ENCODE assay signal across 10 cellular contexts in the genomic region with DNA sequence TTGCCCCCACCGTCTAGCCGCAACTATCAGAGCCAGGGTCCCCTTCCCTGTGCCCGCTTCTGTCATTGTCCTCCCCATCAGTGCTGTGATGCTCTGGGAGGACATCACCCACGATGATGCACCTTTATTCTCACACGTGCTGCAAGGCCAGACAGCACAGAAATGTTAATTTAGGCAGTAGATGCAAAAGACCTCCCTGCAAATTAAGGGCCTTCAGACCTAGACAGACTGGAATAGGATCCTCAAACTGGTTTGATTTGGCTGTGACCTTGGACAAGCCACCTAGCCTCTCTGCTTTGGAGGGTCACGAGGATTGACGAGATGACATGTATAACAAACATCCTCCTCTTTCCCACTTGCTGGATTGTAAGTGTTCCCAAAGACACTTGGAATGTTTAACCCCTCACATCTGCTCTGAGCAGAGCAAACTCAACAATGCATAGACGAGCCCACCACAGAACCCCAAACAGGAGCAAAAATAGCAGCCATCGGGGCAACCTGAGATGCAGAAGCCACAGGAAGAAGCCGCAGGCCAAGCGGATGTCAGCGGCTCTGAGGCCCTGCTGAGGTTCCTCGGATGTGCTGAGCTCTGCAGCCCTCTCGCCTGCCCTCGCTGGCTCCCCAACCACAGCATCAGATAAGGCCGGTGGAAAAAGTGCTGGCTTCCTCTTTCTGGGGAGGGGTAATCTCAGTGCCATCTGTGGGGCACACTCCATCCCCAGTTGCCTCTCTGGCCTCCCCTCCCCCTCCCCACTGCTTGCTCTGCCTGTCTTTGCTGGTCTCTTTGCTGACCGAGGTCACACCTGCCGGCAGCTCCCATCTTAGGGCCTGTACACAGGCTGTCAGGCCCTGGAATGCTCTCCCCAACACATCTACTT. TPM values are rescaled to one million over a fixed set of nuclear protein-coding genes. Genes with fewer than 3 reads are reported as not detected.
DNase-seq lines count a peak whose midpoint lies in the region; ATAC-seq and TF ChIP-seq lines count a peak whose summit lies in the region.
"Had no signal": no experiment of that assay in that cellular context is flagged by ENCODE, and none has a peak within 500 bp of the region (broad histone marks: within the 10 kb centered on the region; RNA-seq: fewer than 3 reads in every experiment).

No MANE protein-coding gene starts in this region.

- ATAC-seq in Panc1, result no peak
- ATAC-seq in activated T-helper 17 cell treated with anti-CD3 and anti-CD28 coated beads, Interleukin-2, amount 50 U/mL, for 72 hours (replicated peaks), result peak; percentile 90

- no peak overlapping the region for H2AFZ ChIP-seq in neuronal stem cell (ENCODE audit: low read length)

- H3K23ac ChIP-seq in neuronal stem cell (ENCODE audit: low read depth, low read length, poor library complexity), result no peak overlapping the region

- no peak overlapping the region for H2BK15ac ChIP-seq in neuronal stem cell (ENCODE audit: low read length)

- H3K27ac Mint-ChIP-seq in activated T-helper 17 cell treated with anti-CD3 and anti-CD28 coated beads, Interleukin-2, amount 50 U/mL, for 72 hours, result peak overlapping the region; percentile 8

- BruUV-seq in Panc1 (replicated peaks; lab: Mats Ljungman, UMichigan), result no TSS peak

- H3K4me3 ChIP-seq in DOHH2 (ENCODE audit: low read length) (no peak overlapping the region), Panc1 (ENCODE audit: low read depth in 2 of 2, low read length in 2 of 2) (no peak overlapping the region), neuronal stem cell (ENCODE audit: low read length in 2 of 2) (no peak overlapping the region)
- H3K4me3 ChIP-seq: cardiac muscle cell, skin epidermis had no signal

- no CpG with 5 or more reads among the region's 18 CpGs for WGBS in neuronal stem cell (ENCODE audit: extremely low coverage in 2 of 2, insufficient read length in 2 of 2, insufficient replicate concordance in 1 of 2), 2 donors

- H3K18ac ChIP-seq in neuronal stem cell (ENCODE audit: low read length), result no peak overlapping the region

- TF ChIP-seq CTCF in DOHH2 (IDR thresholded peaks at IDR 0.05; ENCODE audit: low read depth, low read length, poor library complexity, severe bottlenecking) (no peak), Panc1 (IDR thresholded peaks at IDR 0.05) (no peak)

- POLR2A ChIA-PET in Panc1 (lab: Charles Lee), result no interaction called here

- H4K8ac ChIP-seq in neuronal stem cell (ENCODE audit: low read depth, low read length), result no peak overlapping the region

- H3K36me3 Mint-ChIP-seq in activated T-helper 17 cell treated with anti-CD3 and anti-CD28 coated beads, Interleukin-2, amount 50 U/mL, for 72 hours (ENCODE audit: low read depth), result no peaks in the 10 kb centered on the region

- no peak overlapping the region for H4K91ac ChIP-seq in neuronal stem cell (ENCODE audit: low read depth, low read length, poor library complexity)

- no peak overlapping the region for H3K9ac ChIP-seq in neuronal stem cell (ENCODE audit: low read depth, low read length, poor library complexity)

- H3K4me3 Mint-ChIP-seq in activated T-helper 17 cell treated with anti-CD3 and anti-CD28 coated beads, Interleukin-2, amount 50 U/mL, for 72 hours, result peak overlapping the region; percentile 53

- H2AK5ac ChIP-seq in neuronal stem cell (ENCODE audit: low read depth, low read length), result peak overlapping the region; percentile 9

- no peak overlapping the region for H2BK120ac ChIP-seq in neuronal stem cell (ENCODE audit: low read depth, low read length)

- CTCF ChIA-PET in Panc1 (lab: Charles Lee), result no interaction called here

- in situ Hi-C loops in Panc1 (cut with HindIII; ENCODE audit: low pct_unique_long_range_greater_than_20kb, low sequenced_read_pairs), result no loop called here

- peaks cover 29% of the 10 kb centered on the region for H3K27me3 Mint-ChIP-seq in activated T-helper 17 cell treated with anti-CD3 and anti-CD28 coated beads, Interleukin-2, amount 50 U/mL, for 72 hours

- H3K9me3 Mint-ChIP-seq in activated T-helper 17 cell treated with anti-CD3 and anti-CD28 coated beads, Interleukin-2, amount 50 U/mL, for 72 hours, result no peaks in the 10 kb centered on the region

- no peak overlapping the region for H2BK5ac ChIP-seq in neuronal stem cell (ENCODE audit: low read length)

- no peak overlapping the region for H2BK12ac ChIP-seq in neuronal stem cell (ENCODE audit: low read length)

- H3K36me3 ChIP-seq in DOHH2 (ENCODE audit: control insufficient read depth, low read length) (no peaks in the 10 kb centered on the region), Panc1 (ENCODE audit: control insufficient read depth, insufficient read depth, low read length) (no peaks in the 10 kb centered on the region), neuronal stem cell (replicated peaks in 1 of 2; ENCODE audit: control insufficient read depth in 2 of 2, insufficient read depth in 2 of 2, low read length in 2 of 2) (no peaks in the 10 kb centered on the region)
- H3K36me3 ChIP-seq: cardiac muscle cell had no signal

- no peak overlapping the region for H3K27ac ChIP-seq in DOHH2 (ENCODE audit: low read depth, low read length)
- peak overlapping the region; percentile 55 for H3K27ac ChIP-seq in Panc1 (ENCODE audit: low read length)
- no peak overlapping the region for H3K27ac ChIP-seq in neuronal stem cell (replicated peaks; ENCODE audit: low read length)
- H3K27ac ChIP-seq: cardiac muscle cell, skin epidermis had no signal

- no peak overlapping the region for H3K4ac ChIP-seq in neuronal stem cell (ENCODE audit: low read length)

- peak overlapping the region; percentile 25 for H3K14ac ChIP-seq in neuronal stem cell (ENCODE audit: low read length)

- H3K9me2 ChIP-seq in DOHH2 (replicated peaks; ENCODE audit: control insufficient read depth, low read length), result no peaks in the 10 kb centered on the region

- H3F3A ChIP-seq in DOHH2 (ENCODE audit: control insufficient read depth, insufficient read depth), result no peaks in the 10 kb centered on the region

- no peaks in the 10 kb centered on the region for H3K79me1 ChIP-seq in neuronal stem cell (ENCODE audit: low read depth, low read length)

- H3K79me2 ChIP-seq in DOHH2 (ENCODE audit: control insufficient read depth, low read length), result no peaks in the 10 kb centered on the region

- intact Hi-C loops in Panc1 (cut with micrococcal nuclease; ENCODE audit: unreplicated experiment), result no loop called here

- H3K27me3 ChIP-seq in DOHH2 (ENCODE audit: control insufficient read depth, low read length) (no peaks in the 10 kb centered on the region; the same call in 1 of the 2 replicates), Panc1 (ENCODE audit: control insufficient read depth, insufficient read depth, low read length) (no peaks in the 10 kb centered on the region), neuronal stem cell (ENCODE audit: control insufficient read depth in 3 of 3, insufficient read depth in 3 of 3, low read depth in 1 of 3, low read length in 3 of 3) (no peaks in the 10 kb centered on the region)
- H3K27me3 ChIP-seq: cardiac muscle cell had no signal

- no peaks in the 10 kb centered on the region for H3K9me3 ChIP-seq in DOHH2 (ENCODE audit: control insufficient read depth, insufficient read depth, low read length)
- no peaks in the 10 kb centered on the region for H3K9me3 ChIP-seq in Panc1 (ENCODE audit: control insufficient read depth, insufficient read depth, low read depth, low read length)
- H3K9me3 ChIP-seq in neuronal stem cell (replicated peaks in 1 of 2; ENCODE audit: control insufficient read depth in 2 of 2, insufficient read depth in 1 of 2, low read depth in 1 of 2, low read length in 2 of 2), result no peaks in the 10 kb centered on the region

- H3K4me1 ChIP-seq in DOHH2 (ENCODE audit: control insufficient read depth, low read length) (peaks cover 8% of the 10 kb centered on the region), Panc1 (ENCODE audit: control insufficient read depth, insufficient read depth, low read length) (peaks cover 71% of the 10 kb centered on the region), neuronal stem cell (ENCODE audit: control insufficient read depth in 2 of 2, insufficient read depth in 1 of 2, low read depth in 1 of 2, low read length in 2 of 2) (peaks cover 2 to 7% of the 10 kb centered on the region in 2 donors)

- no peaks in the 10 kb centered on the region for H4K20me1 ChIP-seq in DOHH2 (ENCODE audit: control insufficient read depth, insufficient read depth, low read depth, low read length)

- H3K4me1 Mint-ChIP-seq in activated T-helper 17 cell treated with anti-CD3 and anti-CD28 coated beads, Interleukin-2, amount 50 U/mL, for 72 hours, result peaks cover 42% of the 10 kb centered on the region

- H3K4me2 ChIP-seq in DOHH2 (ENCODE audit: low read length), result 0 out of 2 replicates have a peak overlapping the region, but pooled peaks have one; percentile 16
- no peak overlapping the region for H3K4me2 ChIP-seq in neuronal stem cell (ENCODE audit: insufficient read depth, low read length, poor library complexity, severe bottlenecking)

- DNase-seq in H4 (ENCODE audit: low spot score) (peak; percentile 84), Panc1 (ENCODE audit: low read depth, low spot score) (no peak), neuronal stem cell (ENCODE audit: low spot score) (no peak), superior temporal gyrus (ENCODE audit: extremely low spot score) (no peak), AG08395 (ENCODE audit: low spot score) (no peak), retina (no peak)

RNA-seq across cellular contexts. Expression of gene TOX2, which starts 35.3 kb away (rescaled TPM):
- 0.12 and 0.83 TPM in 2 replicates for total RNA-seq in H4 (2014; rRNA removed; shearing (Covaris generic))
- total RNA-seq in Panc1 (2021; ENCODE audit: unreplicated experiment), result 85.4 TPM
- 137 TPM for polyA plus RNA-seq in Panc1 (2012; ENCODE audit: insufficient read length)
- total RNA-seq in activated T-helper 17 cell treated with anti-CD3 and anti-CD28 coated beads, Interleukin-2, amount 50 U/mL, for 72 hours, result 1 to 10 TPM; 1.1 to 3.5 TPM
- 16.8 TPM for polyA plus RNA-seq in neuronal stem cell (2013, experiment 1 of 2)
- polyA plus RNA-seq in neuronal stem cell (2013, experiment 2 of 2), result 15.7 TPM

Comparison
In these comparisons a context has a peak if more than half of its experiments do, and no peak if none do; other contexts are left out.
1. RNA of gene TOX2, which starts 35.3 kb away (total RNA-seq): 85.4 TPM in Panc1 (single experiment); 1.1 to 3.5 TPM in activated T-helper 17 cell treated with anti-CD3 and anti-CD28 coated beads, Interleukin-2, amount 50 U/mL, for 72 hours and 0.12 to 0.83 TPM in H4; every median in the first group is over 10 times any median in the second.